Comparison of ENCODE assay signal across 11 cellular contexts in genomic region chr3:50156991-50157493, GRCh38. TPM values are rescaled to one million over a fixed set of nuclear protein-coding genes. Genes with fewer than 3 reads are reported as not detected.
A peak's percentile ranks its signal among the peaks of the same experiment; 100 is the strongest.
DNase-seq lines count a peak whose midpoint lies in the region; ATAC-seq and TF ChIP-seq lines count a peak whose summit lies in the region.
"Had no signal": no experiment of that assay in that cellular context is flagged by ENCODE, and none has a peak within 500 bp of the region (broad histone marks: within the 10 kb centered on the region; RNA-seq: fewer than 3 reads in every experiment).

No MANE protein-coding gene starts in this region.

- H3K4me3 ChIP-seq in Panc1 (ENCODE audit: low read depth in 2 of 2, low read length in 2 of 2) (peak overlapping the region; percentile 63 to 69), fibroblast of mammary gland (ENCODE audit: control insufficient read depth, low read depth, low read length) (peak overlapping the region; percentile 22), ovary (peak overlapping the region; percentile 22)
- H3K4me3 ChIP-seq: HAP-1 had no signal

- WGBS in ovary, 3 donors = 11 to 15% (median 12%) methylated on average over 13 of the region's 13 CpGs

- peak overlapping the region; percentile 96 for H3K27ac ChIP-seq in Panc1 (ENCODE audit: low read length)
- H3K27ac ChIP-seq in ovary = no peak overlapping the region

- in situ Hi-C loops in Panc1 (cut with HindIII; ENCODE audit: low pct_unique_long_range_greater_than_20kb, low sequenced_read_pairs) = no loop called here

- peak; percentile 45 for DNase-seq in AG20443 (ENCODE audit: low spot score)
- no peak for DNase-seq in Panc1 (ENCODE audit: low read depth, low spot score)
- DNase-seq in fibroblast of mammary gland (ENCODE audit: low read depth) = no peak
- no peak for DNase-seq in ovary
- no peak for DNase-seq in activated CD4-positive, alpha-beta T cell treated with anti-CD3 and anti-CD28 coated beads for 48 hours
- no peak for DNase-seq in activated CD4-positive, CD25-positive, alpha-beta regulatory T cell treated with anti-CD3 and anti-CD28 coated beads, Interleukin-2, amount 50 U/mL, for 72 hours
- DNase-seq in NCI-H187 treated with DMSO at 0.1 percent for 48 hours (lab: John Stamatoyannopoulos, UW) = no peak
- DNase-seq: MV-4-11, naive B cell had no signal

- peak; percentile 33 for ATAC-seq in Panc1
- ATAC-seq in GM18873 (IDR thresholded peaks at IDR 0.05; ENCODE audit: low FRiP score, unreplicated experiment) = no peak

- no peak for TF ChIP-seq POLR2A in ovary (IDR thresholded peaks at IDR 0.05)

- BruUV-seq in Panc1 (replicated peaks; lab: Mats Ljungman, UMichigan) = TSS peak; percentile 81

- H3K36me3 ChIP-seq in Panc1 (ENCODE audit: control insufficient read depth, insufficient read depth, low read length) (no peaks in the 10 kb centered on the region; the same call in 1 of the 2 replicates), ovary (no peaks in the 10 kb centered on the region)
- H3K36me3 ChIP-seq: HAP-1 had no signal

- H3K9me3 ChIP-seq in Panc1 (ENCODE audit: control insufficient read depth, insufficient read depth, low read depth, low read length) = no peaks in the 10 kb centered on the region
- no peaks in the 10 kb centered on the region for H3K9me3 ChIP-seq in ovary
- H3K9me3 ChIP-seq: HAP-1 had no signal

- TF ChIP-seq EP300 in ovary (IDR thresholded peaks at IDR 0.05) = no peak

- CTCF ChIA-PET in Panc1 (lab: Charles Lee) = no interaction called here

- intact Hi-C loops in Panc1 (cut with micrococcal nuclease; ENCODE audit: unreplicated experiment) (no loop called here), ovary (cut with DNase I) (no loop called here)

- no peak for TF ChIP-seq CTCF in Panc1 (IDR thresholded peaks at IDR 0.05)
- no peak for TF ChIP-seq CTCF in fibroblast of mammary gland (conservative IDR thresholded peaks at IDR 0.05; ENCODE audit: control insufficient read depth, insufficient read depth, low read depth, low read length)
- TF ChIP-seq CTCF in ovary (IDR thresholded peaks at IDR 0.05) = no peak

- peaks cover 55% of the 10 kb centered on the region for H3K4me1 ChIP-seq in Panc1 (ENCODE audit: control insufficient read depth, insufficient read depth, low read length)
- peaks cover 7% of the 10 kb centered on the region for H3K4me1 ChIP-seq in ovary (ENCODE audit: insufficient read depth)

- H3K27me3 ChIP-seq in Panc1 (ENCODE audit: control insufficient read depth, insufficient read depth, low read length) (no peaks in the 10 kb centered on the region), ovary (no peaks in the 10 kb centered on the region)

- POLR2A ChIA-PET in Panc1 (lab: Charles Lee) = no interaction called here

RNA-seq across cellular contexts. Expression of gene SEMA3F, which starts 1.9 kb away (rescaled TPM):
- total RNA-seq in Panc1 (2021; ENCODE audit: unreplicated experiment) (69.6 TPM), ovary (10 to 100 TPM in 2 of 7 donors, 1 to 10 TPM in 5; 1.9 to 31.5 (median 7.2) TPM)
- 104 TPM for polyA plus RNA-seq in Panc1 (2012; ENCODE audit: insufficient read length)
- 1 to 10 TPM; 3.5 to 8.3 TPM for polyA plus RNA-seq in ovary

RNA-seq across cellular contexts. Expression of gene GNAT1, which starts 34.4 kb away (rescaled TPM):
- not detected for total RNA-seq in Panc1 (2021; ENCODE audit: unreplicated experiment)
- polyA plus RNA-seq in Panc1 (2012; ENCODE audit: insufficient read length) = not detected
- not detected for total RNA-seq in ovary
- polyA plus RNA-seq in ovary = not detected

RNA-seq across cellular contexts. Expression of gene SLC38A3, which starts 48.0 kb away (rescaled TPM):
- 6.0 TPM for total RNA-seq in Panc1 (2021; ENCODE audit: unreplicated experiment)
- polyA plus RNA-seq in Panc1 (2012; ENCODE audit: insufficient read length) = 10.6 TPM
- 10 to 100 TPM in 2 of 7 donors, 1 to 10 TPM in 5; 3.0 to 10.9 (median 8.3) TPM for total RNA-seq in ovary
- 1 to 10 TPM; 1.6 to 6.6 TPM for polyA plus RNA-seq in ovary
